Comparison of ENCODE assay signal across 19 cellular contexts in the genomic region with DNA sequence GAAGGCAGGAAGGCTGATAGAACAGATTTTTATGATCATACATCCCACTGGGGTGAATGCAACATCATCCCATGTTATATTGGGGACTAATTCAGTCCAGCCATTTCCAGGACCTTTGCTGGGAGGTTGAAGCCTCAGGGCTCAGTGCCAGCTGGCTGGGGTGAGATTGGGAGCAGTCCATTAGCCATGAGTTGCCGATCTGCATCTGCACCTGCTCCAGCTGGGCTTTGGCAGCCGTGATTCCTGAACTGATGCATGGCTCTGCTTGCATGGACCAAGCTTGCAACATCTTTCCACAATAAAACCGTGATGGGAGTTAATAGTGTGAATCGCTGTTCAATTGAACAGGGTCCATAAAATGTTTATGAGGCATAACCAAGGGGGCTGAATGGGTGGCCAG.
DNase-seq lines count a peak whose midpoint lies in the region; FAIRE-seq and TF ChIP-seq lines count a peak whose summit lies in the region.
"Had no signal": no experiment of that assay in that cellular context is flagged by ENCODE, and none has a peak within 500 bp of the region (broad histone marks: within the 10 kb centered on the region; RNA-seq: fewer than 3 reads in every experiment).

No MANE protein-coding gene starts in this region.

- DNase-seq in NCI-H1092 (lab: John Stamatoyannopoulos, UW) (peak; percentile 70), NCI-H2107 (lab: John Stamatoyannopoulos, UW) (peak; percentile 46), retina (peak; percentile 23), HK-2 (ENCODE audit: unreplicated experiment) (no peak), small intestine (no peak)
- no peak for DNase-seq in stimulated activated CD4-positive, alpha-beta T cell treated with anti-CD3 and anti-CD28 coated beads, Interleukin-4, amount 100 ng/mL, for 1 hour
- DNase-seq: activated CD8-positive, alpha-beta T cell treated with anti-CD3 and anti-CD28 coated beads, Interleukin-2, amount 10 ng/mL, durations not matched to agents 7 days and 5 days; activated T-cell treated with anti-CD3 and anti-CD28 coated beads, Interleukin-2, amount 50 U/mL, for 48 hours; cortex of kidney; foreskin melanocyte; Karpas-422; left lung; NCI-H1436; NK-92 treated with Interleukin-12 subunit alpha and Interleukin-12 subunit beta, amount 100 ng/mL, for 24 hours had no signal

- FAIRE-seq in small intestine (lab: Jason Lieb, UNC): no peak
- FAIRE-seq: endothelial cell of umbilical vein had no signal

- 73 to 83% (median 75%) methylated on average over 4 of the region's 4 CpGs for WGBS in small intestine, 3 donors

- H3K27ac Mint-ChIP-seq in brain: peak overlapping the region in 4 of 5 experiments; percentile 3 to 78 (median 46)
- H3K27ac Mint-ChIP-seq: activated CD8-positive, alpha-beta T cell treated with anti-CD3 and anti-CD28 coated beads, Interleukin-2, amount 10 ng/mL, durations not matched to agents 7 days and 5 days; activated naive CD8-positive, alpha-beta T cell had no signal

- no peaks in the 10 kb centered on the region for H3K4me1 ChIP-seq in small intestine (ENCODE audit: control insufficient read depth in 2 of 2, insufficient read depth in 1 of 2, low read depth in 1 of 2, low read length in 1 of 2)
- H3K4me1 ChIP-seq: left lung, suprapubic skin had no signal

- peaks cover 3% of the 10 kb centered on the region for H3K27me3 Mint-ChIP-seq in brain
- H3K27me3 Mint-ChIP-seq: activated naive CD8-positive, alpha-beta T cell had no signal

- no peak overlapping the region for H3K4me3 ChIP-seq in small intestine (ENCODE audit: low read depth in 1 of 2, low read length in 2 of 2)
- H3K4me3 ChIP-seq: left lung, skin epidermis, suprapubic skin had no signal

- peaks cover 0 to 3% of the 10 kb centered on the region in 2 donors for H3K36me3 ChIP-seq in small intestine (ENCODE audit: control insufficient read depth in 2 of 2, insufficient read depth in 2 of 2, low read length in 2 of 2)

- H3K4me1 Mint-ChIP-seq in brain: peaks cover 28% of the 10 kb centered on the region

- H3K27ac ChIP-seq in small intestine (ENCODE audit: low read depth in 1 of 2, low read length in 1 of 2): no peak overlapping the region
- H3K27ac ChIP-seq: left lung, skin epidermis, suprapubic skin had no signal

- TF ChIP-seq CTCF in brain (conservative IDR thresholded peaks at IDR 0.05): no peak

- H3K9me3 ChIP-seq in small intestine (ENCODE audit: control insufficient read depth, low read depth): no peaks in the 10 kb centered on the region
- H3K9me3 ChIP-seq: suprapubic skin had no signal

- H3K9me3 Mint-ChIP-seq in brain: peaks cover 3 to 14% (median 7%) of the 10 kb centered on the region in 5 experiments

- H3K27me3 ChIP-seq in small intestine (ENCODE audit: control insufficient read depth in 2 of 2, insufficient read depth in 2 of 2, low read length in 2 of 2): no peaks in the 10 kb centered on the region
- H3K27me3 ChIP-seq: left lung, suprapubic skin had no signal

- no peak overlapping the region for H3K4me3 Mint-ChIP-seq in brain
- H3K4me3 Mint-ChIP-seq: activated CD8-positive, alpha-beta T cell treated with anti-CD3 and anti-CD28 coated beads, Interleukin-2, amount 10 ng/mL, durations not matched to agents 7 days and 5 days; activated naive CD8-positive, alpha-beta T cell had no signal

- peaks cover 39% of the 10 kb centered on the region for H3K36me3 Mint-ChIP-seq in brain

Comparison
In these comparisons a context has a peak if more than half of its experiments do, and no peak if none do; other contexts are left out.
1. DNase-seq: peak in NCI-H1092 (single experiment), NCI-H2107 (single experiment) and retina (single experiment); none in HK-2 (single experiment), stimulated activated CD4-positive, alpha-beta T cell treated with anti-CD3 and anti-CD28 coated beads, Interleukin-4, amount 100 ng/mL, for 1 hour (single experiment) and small intestine (single experiment).